ENCODE assay signal across 18 cellular contexts in genomic region chr22:49310354-49310753, GRCh38.
"Had no signal": no experiment of that assay in that cellular context is flagged by ENCODE, and none has a peak within 500 bp of the region (broad histone marks: within the 10 kb centered on the region; RNA-seq: fewer than 3 reads in every experiment).

No MANE protein-coding gene starts in this region.

- H3K4me1 Mint-ChIP-seq: activated CD4-positive, alpha-beta T cell treated with anti-CD3 and anti-CD28 coated beads for 36 hours; activated naive CD8-positive, alpha-beta T cell treated with anti-CD3 and anti-CD28 coated beads, Interleukin-2, amount 50 U/mL, for 24 hours; nephron progenitor cell had no signal

- H3K4me3 Mint-ChIP-seq: activated CD4-positive, alpha-beta memory T cell treated with anti-CD3 and anti-CD28 coated beads for 36 hours; activated CD4-positive, alpha-beta T cell treated with anti-CD3 and anti-CD28 coated beads for 36 hours; activated naive CD8-positive, alpha-beta T cell treated with anti-CD3 and anti-CD28 coated beads, Interleukin-2, amount 50 U/mL, for 24 hours; nephron progenitor cell had no signal

- H3K36me3 Mint-ChIP-seq: activated CD4-positive, alpha-beta memory T cell treated with anti-CD3 and anti-CD28 coated beads for 36 hours had no signal

- H3K9ac ChIP-seq: SK-N-SH had no signal

- H3K27ac ChIP-seq: hepatocyte, VCaP had no signal

- H3K27ac Mint-ChIP-seq: activated CD4-positive, alpha-beta memory T cell treated with anti-CD3 and anti-CD28 coated beads for 36 hours; activated CD4-positive, alpha-beta T cell treated with anti-CD3 and anti-CD28 coated beads for 36 hours; activated naive CD8-positive, alpha-beta T cell treated with anti-CD3 and anti-CD28 coated beads, Interleukin-2, amount 50 U/mL, for 24 hours; nephron progenitor cell had no signal

- H3K4me2 ChIP-seq: hepatocyte, SK-N-SH had no signal

- H3K4me3 ChIP-seq: hepatocyte had no signal

- H2AFZ ChIP-seq: hepatocyte had no signal

- FAIRE-seq: keratinocyte had no signal

- H3K9me3 Mint-ChIP-seq: activated CD4-positive, alpha-beta memory T cell treated with anti-CD3 and anti-CD28 coated beads for 36 hours; activated naive CD8-positive, alpha-beta T cell treated with anti-CD3 and anti-CD28 coated beads, Interleukin-2, amount 50 U/mL, for 24 hours; nephron progenitor cell had no signal

- ATAC-seq: activated CD4-positive, alpha-beta T cell treated with anti-CD3 and anti-CD28 coated beads for 36 hours; activated naive CD8-positive, alpha-beta T cell treated with anti-CD3 and anti-CD28 coated beads, Interleukin-2, amount 50 U/mL, for 24 hours had no signal

- DNase-seq: activated CD4-positive, alpha-beta memory T cell treated with anti-CD3 and anti-CD28 coated beads for 36 hours; activated CD4-positive, alpha-beta T cell treated with anti-CD3 and anti-CD28 coated beads for 36 hours; activated naive CD4-positive, alpha-beta T cell; activated naive CD8-positive, alpha-beta T cell treated with anti-CD3 and anti-CD28 coated beads, Interleukin-2, amount 50 U/mL, for 24 hours; cerebellar nuclear complex; mesenchymal stem cell; nephron progenitor cell; SK-N-SH; stimulated activated CD4-positive, alpha-beta T cell treated with anti-CD3 and anti-CD28 coated beads, Interleukin-15, amount 100 ng/mL, for 24 hours; stimulated activated CD4-positive, alpha-beta T cell treated with anti-CD3 and anti-CD28 coated beads, Interleukin-4, amount 100 ng/mL, for 1 hour; stimulated activated naive CD4-positive, alpha-beta T cell; substantia nigra; T-helper 1 cell; T1000; trophoblast cell had no signal

- H3K79me2 ChIP-seq: hepatocyte had no signal
